ENCODE assay signal across 8 cellular contexts in genomic region chr19:41883821-41884733, GRCh38. TPM values are rescaled to one million over a fixed set of nuclear protein-coding genes. Genes with fewer than 3 reads are reported as not detected.
DNase-seq lines count a peak whose midpoint lies in the region; ATAC-seq, FAIRE-seq and TF ChIP-seq lines count a peak whose summit lies in the region.

No MANE protein-coding gene starts in this region.

- H2AFZ ChIP-seq in OCI-LY1 (ENCODE audit: low read length): no peak overlapping the region

- no peaks in the 10 kb centered on the region for H3K9me2 ChIP-seq in OCI-LY1 (ENCODE audit: low read depth, low read length)

- peaks cover 10% of the 10 kb centered on the region for H3K79me2 ChIP-seq in OCI-LY1 (ENCODE audit: insufficient read depth, low read length)

- TF ChIP-seq CTCF in D721Med (IDR thresholded peaks at IDR 0.05; ENCODE audit: insufficient read depth, missing control alignments) (no peak), OCI-LY1 (IDR thresholded peaks at IDR 0.05; ENCODE audit: low read length) (no peak)

- H3K36me3 ChIP-seq in HUES6 (ENCODE audit: control insufficient read depth, insufficient read depth, low read length) (peaks cover 2% of the 10 kb centered on the region; the same call in 1 of the 2 replicates), OCI-LY1 (ENCODE audit: insufficient read depth, low read length) (peaks cover 31% of the 10 kb centered on the region)

- H3K27ac ChIP-seq in HUES6 (ENCODE audit: low read depth, low read length) (no peak overlapping the region), OCI-LY1 (ENCODE audit: low read depth, low read length, poor library complexity, severe bottlenecking) (peak overlapping the region; percentile 95)

- H3K27me3 ChIP-seq in HUES6 (ENCODE audit: control insufficient read depth, insufficient read depth, low read length) (peaks cover 28% of the 10 kb centered on the region), OCI-LY1 (ENCODE audit: insufficient read depth, low read length) (no peaks in the 10 kb centered on the region), mononuclear cell (ENCODE audit: insufficient read depth, low read length) (no peaks in the 10 kb centered on the region)

- peak; percentile 66 for ATAC-seq in GM21423 (IDR thresholded peaks at IDR 0.05; ENCODE audit: unreplicated experiment)

- peak overlapping the region; percentile 82 for H3K4me2 ChIP-seq in OCI-LY1 (ENCODE audit: low read length)

- H3K4me3 ChIP-seq in HUES6 (ENCODE audit: low read depth, low read length) (peak overlapping the region; percentile 80), OCI-LY1 (ENCODE audit: low read depth, low read length, poor library complexity, severe bottlenecking) (peak overlapping the region; percentile 83), mononuclear cell (ENCODE audit: low read length) (peak overlapping the region; percentile 99)

- H3K9ac ChIP-seq in HUES6 (ENCODE audit: low read length): peak overlapping the region; percentile 72
- peak overlapping the region; percentile 92 for H3K9ac ChIP-seq in OCI-LY1 (ENCODE audit: low read length)

- H3F3A ChIP-seq in OCI-LY1 (ENCODE audit: insufficient read depth, low read length): peaks cover 4% of the 10 kb centered on the region; the same call in 1 of the 2 replicates

- H3K9me3 ChIP-seq in HUES6 (ENCODE audit: control insufficient read depth, insufficient read depth, low read depth, low read length) (no peaks in the 10 kb centered on the region), OCI-LY1 (ENCODE audit: low read length) (no peaks in the 10 kb centered on the region), mononuclear cell (ENCODE audit: low read depth, low read length) (no peaks in the 10 kb centered on the region)

- FAIRE-seq in D721Med (lab: Jason Lieb, UNC): no peak

- DNase-seq in D721Med (ENCODE audit: insufficient read length, low spot score) (peak; percentile 99), activated T-cell treated with anti-CD3 and anti-CD28 coated beads for 1 hour (ENCODE audit: low read depth) (peak; percentile 80), epidermal melanocyte (ENCODE audit: insufficient read length, low spot score) (peak; percentile 99)
- peak; percentile 87 to 91 for DNase-seq in stimulated activated CD8-positive, alpha-beta memory T cell treated with anti-CD3 and anti-CD28 coated beads, Interleukin-2, amount 100 ng/mL, for 48 hours (ENCODE audit: low read depth in 2 of 2)

- no peaks in the 10 kb centered on the region for H4K20me1 ChIP-seq in OCI-LY1 (ENCODE audit: insufficient read depth, low read length)

- H3K4me1 ChIP-seq in HUES6 (ENCODE audit: control insufficient read depth, insufficient read depth, low read length) (peaks cover 24% of the 10 kb centered on the region), OCI-LY1 (ENCODE audit: insufficient read depth, low read length, severe bottlenecking) (peaks cover 67% of the 10 kb centered on the region), mononuclear cell (ENCODE audit: insufficient read depth, low read length) (peaks cover 80% of the 10 kb centered on the region)

RNA-seq across cellular contexts. Expression of gene ARHGEF1, which starts 1.1 kb away (rescaled TPM):
- total RNA-seq in mononuclear cell: 200 TPM

RNA-seq across cellular contexts. Expression of gene CD79A, which starts 7.0 kb away (rescaled TPM):
- total RNA-seq in mononuclear cell: 47.3 TPM

RNA-seq across cellular contexts. Expression of gene RPS19, which starts 24.0 kb away (rescaled TPM):
- 1,086 TPM for total RNA-seq in mononuclear cell

RNA-seq across cellular contexts. Expression of gene DMRTC2, which starts 39.2 kb away (rescaled TPM):
- not detected for total RNA-seq in mononuclear cell

RNA-seq across cellular contexts. Expression of gene LYPD4, which starts 39.6 kb away (rescaled TPM):
- total RNA-seq in mononuclear cell: not detected
